6 cellular contexts compared by ENCODE assay signal in the genomic region with DNA sequence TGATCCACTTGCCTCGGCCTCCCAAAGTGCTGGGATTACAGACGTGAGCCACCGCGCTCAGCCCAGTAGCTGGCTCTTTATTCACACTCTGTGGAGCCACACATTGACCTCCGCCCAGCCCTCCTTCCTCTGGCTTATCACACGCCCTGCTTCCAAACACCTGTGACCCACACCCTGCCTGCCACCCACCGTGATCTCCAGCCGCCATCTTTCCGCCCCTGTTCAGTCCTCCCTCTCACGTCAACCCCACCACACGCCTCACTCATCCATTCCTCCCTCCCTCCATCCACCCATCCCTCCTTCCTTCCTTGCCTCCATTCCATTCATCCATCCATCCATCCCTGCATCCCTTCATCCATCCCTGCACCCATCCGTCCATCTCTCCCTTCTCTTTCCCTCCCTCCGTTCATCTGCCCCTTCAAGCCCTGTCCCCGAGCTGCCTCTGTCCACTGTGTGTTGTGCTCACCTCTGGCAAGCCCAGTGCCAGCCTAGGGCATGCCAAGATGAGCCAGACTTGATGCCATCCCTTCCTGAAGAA.
"Had no signal": no experiment of that assay in that cellular context is flagged by ENCODE, and none has a peak within 500 bp of the region (broad histone marks: within the 10 kb centered on the region; RNA-seq: fewer than 3 reads in every experiment).

No MANE protein-coding gene starts in this region.

- H3K27ac Mint-ChIP-seq: T-helper 2 cell treated with Interferon-gamma antibody and Interleukin-4, amounts not matched to agents 5 μg/mL and 100 μg/mL, for 36 hours had no signal

- H3K4me1 Mint-ChIP-seq: activated CD8-positive, alpha-beta memory T cell treated with anti-CD3 and anti-CD28 coated beads, Interleukin-2, amount 10 ng/mL, durations not matched to agents 7 days and 5 days; brain had no signal

- H3K27me3 Mint-ChIP-seq: activated CD8-positive, alpha-beta memory T cell treated with anti-CD3 and anti-CD28 coated beads, Interleukin-2, amount 10 ng/mL, durations not matched to agents 7 days and 5 days; activated naive CD4-positive, alpha-beta T cell treated with anti-CD3 and anti-CD28 coated beads, Interleukin-2, amount 50 U/mL, for 24 hours; brain; natural killer cell treated with Interleukin-12 subunit alpha and Interleukin-12 subunit beta and Interleukin-15 and Interleukin-18, amount 100 ng/mL, for 72 hours had no signal

- H3K4me3 Mint-ChIP-seq: activated CD8-positive, alpha-beta memory T cell treated with anti-CD3 and anti-CD28 coated beads, Interleukin-2, amount 10 ng/mL, durations not matched to agents 7 days and 5 days; activated naive CD4-positive, alpha-beta T cell treated with anti-CD3 and anti-CD28 coated beads, Interleukin-2, amount 50 U/mL, for 24 hours; activated T-cell treated with anti-CD3 and anti-CD28 coated beads, Interleukin-2, amount 50 U/mL, for 4 hours; brain; natural killer cell treated with Interleukin-12 subunit alpha and Interleukin-12 subunit beta and Interleukin-15 and Interleukin-18, amount 100 ng/mL, for 72 hours; T-helper 2 cell treated with Interferon-gamma antibody and Interleukin-4, amounts not matched to agents 5 μg/mL and 100 μg/mL, for 36 hours had no signal

- H3K9me3 Mint-ChIP-seq: activated naive CD4-positive, alpha-beta T cell treated with anti-CD3 and anti-CD28 coated beads, Interleukin-2, amount 50 U/mL, for 24 hours; activated T-cell treated with anti-CD3 and anti-CD28 coated beads, Interleukin-2, amount 50 U/mL, for 4 hours; brain; natural killer cell treated with Interleukin-12 subunit alpha and Interleukin-12 subunit beta and Interleukin-15 and Interleukin-18, amount 100 ng/mL, for 72 hours; T-helper 2 cell treated with Interferon-gamma antibody and Interleukin-4, amounts not matched to agents 5 μg/mL and 100 μg/mL, for 36 hours had no signal
